Comparison of ENCODE assay signal across 26 cellular contexts in genomic region chr13:89660752-89661151, GRCh38.
"Had no signal": no experiment of that assay in that cellular context is flagged by ENCODE, and none has a peak within 500 bp of the region (broad histone marks: within the 10 kb centered on the region; RNA-seq: fewer than 3 reads in every experiment).

No MANE protein-coding gene starts in this region.

- H3K27me3 ChIP-seq: colonic mucosa, heart left ventricle, uterus had no signal

- DNase-seq: activated CD4-positive, alpha-beta memory T cell treated with anti-CD3 and anti-CD28 coated beads for 36 hours; activated CD4-positive, alpha-beta T cell treated with anti-CD3 and anti-CD28 coated beads, Interleukin-2, amount 10 ng/mL, durations not matched to agents 24 days and 14 days; activated CD8-positive, alpha-beta memory T cell treated with anti-CD3 and anti-CD28 coated beads, Interleukin-2, amount 50 U/mL, for 4 hours; activated gamma-delta T cell treated with Interleukin-2 at 50 U/mL for 16 hours; activated naive CD4-positive, alpha-beta T cell treated with anti-CD3 and anti-CD28 coated beads, Interleukin-2, amount 50 U/mL, for 16 hours; activated T-cell treated with anti-CD3 and anti-CD28 coated beads, Interleukin-2, amount 50 U/mL, for 24 hours; amygdala; colonic mucosa; effector CD8-positive, alpha-beta T cell; erythroblast; heart left ventricle; hypothalamus; immature natural killer cell; kidney; natural killer cell; posterior cingulate gyrus; stimulated activated CD4-positive, alpha-beta T cell treated with anti-CD3 and anti-CD28 coated beads, Interleukin-12 subunit alpha, Interleukin-12 subunit beta, amount 100 ng/mL, for 4 hours; stimulated activated CD4-positive, alpha-beta T cell treated with anti-CD3 and anti-CD28 coated beads, Interleukin-4, amount 100 ng/mL, for 1 hour; stimulated activated naive CD8-positive, alpha-beta T cell treated with anti-CD3 and anti-CD28 coated beads, Interleukin-15, Interleukin-2, amounts not matched to agents 100 U/mL and 50 U/mL, for 24 hours; T-helper 17 cell; T1000; uterus; WERI-Rb-1 had no signal

- H3K27ac ChIP-seq: colonic mucosa, heart left ventricle, skin epidermis, uterus, WERI-Rb-1 had no signal

- H3K4me3 ChIP-seq: colonic mucosa, heart left ventricle, skin epidermis, uterus had no signal

- ATAC-seq: activated CD4-positive, CD25-positive, alpha-beta regulatory T cell treated with anti-CD3 and anti-CD28 coated beads, Interleukin-2, amount 50 U/mL, for 24 hours; heart left ventricle; natural killer cell; sciatic nerve; stimulated activated naive CD8-positive, alpha-beta T cell treated with anti-CD3 and anti-CD28 coated beads, Interleukin-15, Interleukin-2, amounts not matched to agents 100 U/mL and 50 U/mL, for 24 hours; T-helper 17 cell had no signal

- H3K4me1 ChIP-seq: colonic mucosa, heart left ventricle, uterus had no signal
